ENCODE assay signal across 7 cellular contexts in genomic region chr2:85983766-85984165, GRCh38.
"Had no signal": no experiment of that assay in that cellular context is flagged by ENCODE, and none has a peak within 500 bp of the region (broad histone marks: within the 10 kb centered on the region; RNA-seq: fewer than 3 reads in every experiment).

No MANE protein-coding gene starts in this region.

- DNase-seq: HFFc6, IMR-90, KG1 had no signal

- H3K4me1 ChIP-seq: HAP-1 had no signal

- H2AFZ ChIP-seq: GM23248 had no signal

- H3K9me3 ChIP-seq: HAP-1 had no signal

- ATAC-seq: HCT116, K562 had no signal

- H3K27ac Mint-ChIP-seq: HFFc6 had no signal

- H3K9me3 Mint-ChIP-seq: HFFc6 had no signal

- H3K4me3 ChIP-seq: GM23248, HAP-1, K562 had no signal

- H3K27ac ChIP-seq: GM23248 had no signal

- H3K4me3 Mint-ChIP-seq: HFFc6 had no signal

- H3K36me3 ChIP-seq: HAP-1 had no signal
